29 cellular contexts compared by ENCODE assay signal in the genomic region with DNA sequence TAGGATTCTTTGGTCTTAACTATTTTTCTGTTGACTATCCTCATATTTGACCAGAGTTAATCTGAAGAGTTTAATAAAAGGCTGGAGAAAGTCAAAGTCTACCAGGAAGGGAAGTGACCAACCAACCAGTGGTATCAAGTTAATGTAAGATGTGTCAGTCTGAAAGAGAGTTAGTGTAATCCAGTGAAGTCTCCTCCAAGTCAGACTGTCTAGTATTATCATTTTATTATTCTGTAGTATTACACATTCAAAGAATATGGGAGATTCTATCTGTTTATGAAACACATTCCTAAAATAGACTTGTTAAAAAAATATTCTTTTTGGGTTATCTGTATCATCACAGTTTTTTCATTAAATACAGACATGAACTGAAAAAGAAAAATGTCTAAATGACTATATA.
"Had no signal": no experiment of that assay in that cellular context is flagged by ENCODE, and none has a peak within 500 bp of the region (broad histone marks: within the 10 kb centered on the region; RNA-seq: fewer than 3 reads in every experiment).

No MANE protein-coding gene starts in this region.

- H3K27ac Mint-ChIP-seq: activated CD4-positive, alpha-beta T cell treated with anti-CD3 and anti-CD28 coated beads for 36 hours; activated naive CD4-positive, alpha-beta T cell treated with anti-CD3 and anti-CD28 coated beads for 36 hours; activated naive CD8-positive, alpha-beta T cell treated with anti-CD3 and anti-CD28 coated beads for 36 hours; activated T-helper 1 cell treated with anti-CD3 and anti-CD28 coated beads, Interleukin-12 subunit alpha, Interleukin-12 subunit beta, Interleukin-2, Interleukin-4 antibody, amounts not matched to agents 30 ng/mL and 10 ng/mL and 1 ng/mL, durations not matched to agents 14 hours and 24 hours and 36 hours; dendritic cell treated with granulocyte-macrophage colony-stimulating factor and Interleukin-4, amounts not matched to agents 40 ng/mL and 50 ng/mL, for 4 days; stimulated activated naive B cell treated with anti-CD40 and anti-IgM and Interleukin-4, amounts not matched to agents 10 μg/mL and 1 μg/mL and 100 μg/mL, for 72 hours; T-helper 2 cell treated with Interferon-gamma antibody and Interleukin-4, amounts not matched to agents 5 μg/mL and 100 μg/mL, for 36 hours had no signal

- DNase-seq: activated CD4-positive, alpha-beta T cell treated with anti-CD3 and anti-CD28 coated beads for 36 hours; activated CD4-positive, CD25-positive, alpha-beta regulatory T cell; activated effector memory CD4-positive, alpha-beta T cell treated with anti-CD3 and anti-CD28 coated beads, Interleukin-2, amount 50 U/mL, for 16 hours; activated naive CD4-positive, alpha-beta T cell treated with anti-CD3 and anti-CD28 coated beads for 36 hours; activated naive CD8-positive, alpha-beta T cell treated with anti-CD3 and anti-CD28 coated beads for 36 hours; activated T-cell treated with anti-CD3 and anti-CD28 coated beads for 4 hours; central memory CD4-positive, alpha-beta T cell; esophagus squamous epithelium; foreskin melanocyte; islet precursor cell; left cardiac atrium; mammary epithelial cell; naive thymus-derived CD4-positive, alpha-beta T cell; pancreas; sigmoid colon; stimulated activated CD4-positive, alpha-beta T cell treated with anti-CD3 and anti-CD28 coated beads, Interleukin-15, amount 100 ng/mL, for 24 hours; stimulated activated CD4-positive, alpha-beta T cell treated with anti-CD3 and anti-CD28 coated beads, Interleukin-2, amount 100 ng/mL, for 24 hours; stimulated activated naive B cell treated with anti-CD40 and anti-IgM and Interleukin-4, amounts not matched to agents 10 μg/mL and 1 μg/mL and 100 μg/mL, for 72 hours; stomach; T-helper 1 cell; thyroid gland; upper lobe of left lung had no signal

- H3K27me3 Mint-ChIP-seq: activated CD4-positive, alpha-beta T cell treated with anti-CD3 and anti-CD28 coated beads for 36 hours; activated naive CD8-positive, alpha-beta T cell treated with anti-CD3 and anti-CD28 coated beads for 36 hours; dendritic cell treated with granulocyte-macrophage colony-stimulating factor and Interleukin-4, amounts not matched to agents 40 ng/mL and 50 ng/mL, for 4 days; naive thymus-derived CD4-positive, alpha-beta T cell; stimulated activated naive B cell treated with anti-CD40 and anti-IgM and Interleukin-4, amounts not matched to agents 10 μg/mL and 1 μg/mL and 100 μg/mL, for 72 hours had no signal

- H3K36me3 ChIP-seq: ascending aorta, esophagus squamous epithelium, pancreas, prostate gland, sigmoid colon, stomach, thyroid gland, upper lobe of left lung, vagina had no signal

- H3K27ac ChIP-seq: ascending aorta, epithelial cell of prostate, esophagus squamous epithelium, pancreas, prostate gland, sigmoid colon, stomach, thyroid gland, upper lobe of left lung, vagina had no signal

- H3K4me3 ChIP-seq: ascending aorta, esophagus squamous epithelium, pancreas, prostate gland, sigmoid colon, stomach, thyroid gland, upper lobe of left lung, vagina had no signal

- ATAC-seq: activated CD4-positive, alpha-beta T cell treated with anti-CD3 and anti-CD28 coated beads for 36 hours; left cardiac atrium; naive thymus-derived CD4-positive, alpha-beta T cell; pancreas; stimulated activated naive B cell treated with anti-CD40 and anti-IgM and Interleukin-4, amounts not matched to agents 10 μg/mL and 1 μg/mL and 100 μg/mL, for 72 hours had no signal

- H3K9me3 ChIP-seq: ascending aorta, esophagus squamous epithelium, pancreas, prostate gland, sigmoid colon, stomach, thyroid gland, upper lobe of left lung, vagina had no signal

- H3K4me3 Mint-ChIP-seq: activated CD4-positive, alpha-beta T cell treated with anti-CD3 and anti-CD28 coated beads for 36 hours; activated naive CD4-positive, alpha-beta T cell treated with anti-CD3 and anti-CD28 coated beads for 36 hours; activated naive CD8-positive, alpha-beta T cell treated with anti-CD3 and anti-CD28 coated beads for 36 hours; activated T-helper 1 cell treated with anti-CD3 and anti-CD28 coated beads, Interleukin-12 subunit alpha, Interleukin-12 subunit beta, Interleukin-2, Interleukin-4 antibody, amounts not matched to agents 30 ng/mL and 10 ng/mL and 1 ng/mL, durations not matched to agents 14 hours and 24 hours and 36 hours; dendritic cell treated with granulocyte-macrophage colony-stimulating factor and Interleukin-4, amounts not matched to agents 40 ng/mL and 50 ng/mL, for 4 days; naive thymus-derived CD4-positive, alpha-beta T cell; stimulated activated naive B cell treated with anti-CD40 and anti-IgM and Interleukin-4, amounts not matched to agents 10 μg/mL and 1 μg/mL and 100 μg/mL, for 72 hours; T-helper 2 cell treated with Interferon-gamma antibody and Interleukin-4, amounts not matched to agents 5 μg/mL and 100 μg/mL, for 36 hours had no signal

- FAIRE-seq: pancreas had no signal

- H3K4me1 ChIP-seq: ascending aorta, pancreas, prostate gland, sigmoid colon, vagina had no signal

- H3K9me3 Mint-ChIP-seq: activated T-helper 1 cell treated with anti-CD3 and anti-CD28 coated beads, Interleukin-12 subunit alpha, Interleukin-12 subunit beta, Interleukin-2, Interleukin-4 antibody, amounts not matched to agents 30 ng/mL and 10 ng/mL and 1 ng/mL, durations not matched to agents 14 hours and 24 hours and 36 hours; dendritic cell treated with granulocyte-macrophage colony-stimulating factor and Interleukin-4, amounts not matched to agents 40 ng/mL and 50 ng/mL, for 4 days; naive thymus-derived CD4-positive, alpha-beta T cell; T-helper 2 cell treated with Interferon-gamma antibody and Interleukin-4, amounts not matched to agents 5 μg/mL and 100 μg/mL, for 36 hours had no signal
